1 cellular context compared by ENCODE assay signal in the genomic region with DNA sequence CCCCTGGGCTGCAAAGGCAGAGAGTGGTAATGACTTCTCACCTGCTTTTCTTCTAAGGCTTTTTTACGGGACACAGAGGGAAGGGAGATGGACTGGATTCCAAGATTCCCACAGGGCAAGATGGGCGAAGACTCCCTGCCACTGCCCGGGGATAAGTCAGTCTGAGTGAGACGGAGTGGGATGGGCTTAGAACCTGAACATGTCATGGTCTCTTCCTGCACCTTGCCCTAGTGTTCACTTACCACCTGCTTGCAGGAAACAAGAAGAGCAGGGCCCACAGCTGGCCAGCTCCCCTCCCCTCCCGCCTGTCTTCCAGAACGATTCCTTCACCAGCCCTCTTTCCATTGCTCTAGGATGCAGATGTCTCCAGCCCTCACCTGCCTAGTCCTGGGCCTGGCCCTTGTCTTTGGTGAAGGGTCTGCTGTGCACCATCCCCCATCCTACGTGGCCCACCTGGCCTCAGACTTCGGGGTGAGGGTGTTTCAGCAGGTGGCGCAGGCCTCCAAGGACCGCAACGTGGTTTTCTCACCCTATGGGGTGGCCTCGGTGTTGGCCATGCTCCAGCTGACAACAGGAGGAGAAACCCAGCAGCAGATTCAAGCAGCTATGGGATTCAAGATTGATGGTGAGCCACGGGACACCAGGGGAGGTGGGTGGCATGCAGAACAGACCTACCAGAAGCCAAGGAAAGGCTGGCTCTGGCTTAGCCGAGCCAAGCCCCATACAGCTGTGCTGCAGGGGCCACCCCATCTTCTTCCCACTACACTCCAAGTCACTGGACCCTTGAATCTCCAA.
TF ChIP-seq lines count a peak whose summit lies in the region.

No MANE protein-coding gene starts in this region.

TF ChIP-seq in H1, 55 proteins besides CTCF, POLR2A, EP300 and RAD21:
- TF ChIP-seq POLR2AphosphoS5 (IDR thresholded peaks at IDR 0.05; ENCODE audit: low read depth, low read length), result no peak
- no peak for TF ChIP-seq SIN3A (conservative IDR thresholded peaks at IDR 0.05 in 1 of 2, IDR thresholded peaks at IDR 0.05 in 1 of 2; ENCODE audit: low read depth in 1 of 2, low read length in 2 of 2)
- no peak for TF ChIP-seq ZNF274 (IDR thresholded peaks at IDR 0.05; ENCODE audit: borderline replicate concordance, extremely low read depth, low read length)
- TF ChIP-seq, protein P1, sequence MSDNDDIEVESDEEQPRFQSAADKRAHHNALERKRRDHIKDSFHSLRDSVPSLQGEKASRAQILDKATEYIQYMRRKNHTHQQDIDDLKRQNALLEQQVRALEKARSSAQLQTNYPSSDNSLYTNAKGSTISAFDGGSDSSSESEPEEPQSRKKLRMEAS (IDR thresholded peaks at IDR 0.05), result no peak
- TF ChIP-seq POU5F1 (IDR thresholded peaks at IDR 0.05; ENCODE audit: low read depth, low read length), result no peak
- TF ChIP-seq CEBPB (IDR thresholded peaks at IDR 0.05; ENCODE audit: low read depth, low read length), result no peak
- TF ChIP-seq SP4 (IDR thresholded peaks at IDR 0.05; ENCODE audit: low read length), result no peak
